Comparison of ENCODE assay signal across 9 cellular contexts in the genomic region with DNA sequence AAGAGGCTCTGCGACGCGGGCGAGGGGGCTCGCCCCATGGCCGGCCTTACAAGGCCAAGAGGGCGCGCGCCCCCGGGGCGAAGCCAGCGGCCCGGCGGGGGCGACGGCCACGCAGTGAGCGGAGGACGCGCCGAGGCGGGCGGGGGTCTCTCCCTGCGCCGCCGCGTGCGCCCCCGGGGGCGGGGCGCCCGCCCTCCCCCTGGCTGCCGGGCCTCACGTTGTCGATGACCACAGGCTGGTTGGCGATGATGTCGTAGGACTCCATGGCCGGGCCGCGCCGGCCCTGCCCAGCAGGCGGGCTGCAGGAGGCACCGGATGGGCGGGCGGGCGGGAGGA. TPM values are rescaled to one million over a fixed set of nuclear protein-coding genes. Genes with fewer than 3 reads are reported as not detected.
A peak's percentile ranks its signal among the peaks of the same experiment; 100 is the strongest.
DNase-seq lines count a peak whose midpoint lies in the region; ATAC-seq, FAIRE-seq and TF ChIP-seq lines count a peak whose summit lies in the region.
"Had no signal": no experiment of that assay in that cellular context is flagged by ENCODE, and none has a peak within 500 bp of the region (broad histone marks: within the 10 kb centered on the region; RNA-seq: fewer than 3 reads in every experiment).

No MANE protein-coding gene starts in this region.

- POLR2A ChIA-PET in activated naive CD8-positive, alpha-beta T cell treated with anti-CD3 and anti-CD28 coated beads, Interleukin-2, amount 10 ng/mL, durations not matched to agents 7 days and 5 days (lab: Charles Lee) = interaction anchor here (0.9 to 7.1 kb wide), 8 partner anchors 9 to 73 kb away, joined by 3 to 184 read pairs (median 16); a partner anchor contains a TSS

- peak overlapping the region; percentile 57 to 98 (median 68) for H3K4me3 ChIP-seq in heart left ventricle
- peak overlapping the region; percentile 33 to 77 (median 62) for H3K4me3 ChIP-seq in right lobe of liver
- H3K4me3 ChIP-seq in upper lobe of right lung = peak overlapping the region; percentile 67

- H3K27me3 Mint-ChIP-seq in activated naive CD8-positive, alpha-beta T cell treated with anti-CD3 and anti-CD28 coated beads, Interleukin-2, amount 10 ng/mL, durations not matched to agents 7 days and 5 days = no peaks in the 10 kb centered on the region

- H3K27me3 ChIP-seq in heart left ventricle (no peaks in the 10 kb centered on the region), right lobe of liver (no peaks in the 10 kb centered on the region), upper lobe of right lung (no peaks in the 10 kb centered on the region)

- ATAC-seq in heart left ventricle (no peak), right lobe of liver (no peak), upper lobe of right lung (no peak)
- ATAC-seq in activated naive CD8-positive, alpha-beta T cell treated with anti-CD3 and anti-CD28 coated beads, Interleukin-2, amount 10 ng/mL, durations not matched to agents 7 days and 5 days (ENCODE audit: low read depth) = no peak

- TF ChIP-seq POLR2A in heart left ventricle (IDR thresholded peaks at IDR 0.05) = no peak
- TF ChIP-seq POLR2A in right lobe of liver (IDR thresholded peaks at IDR 0.05) = no peak

- DNase-seq in heart left ventricle (no peak), cardiac septum (ENCODE audit: low spot score) (no peak), right lobe of liver (no peak), upper lobe of right lung (no peak), NOMO-1 treated with DMSO at 0.1 percent for 48 hours (lab: John Stamatoyannopoulos, UW; ENCODE audit: unreplicated experiment) (no peak), frontal cortex (ENCODE audit: low spot score in 2 of 2) (no peak), retina (no peak)
- DNase-seq in activated naive CD8-positive, alpha-beta T cell treated with anti-CD3 and anti-CD28 coated beads, Interleukin-2, amount 10 ng/mL, durations not matched to agents 7 days and 5 days = no peak

- H3K9me3 ChIP-seq in heart left ventricle (no peaks in the 10 kb centered on the region), right lobe of liver (no peaks in the 10 kb centered on the region), upper lobe of right lung (no peaks in the 10 kb centered on the region)

- H3K36me3 ChIP-seq in heart left ventricle = peaks cover 0 to 17% (median 10%) of the 10 kb centered on the region in 9 donors
- H3K36me3 ChIP-seq in right lobe of liver = peaks cover 0 to 4% (median 0%) of the 10 kb centered on the region in 4 donors
- peaks cover 7% of the 10 kb centered on the region for H3K36me3 ChIP-seq in upper lobe of right lung

- peaks cover 4 to 38% (median 30%) of the 10 kb centered on the region in 12 donors for H3K4me1 ChIP-seq in heart left ventricle
- peaks cover 0 to 11% (median 5%) of the 10 kb centered on the region in 4 donors for H3K4me1 ChIP-seq in right lobe of liver
- H3K4me1 ChIP-seq in upper lobe of right lung = peaks cover 20% of the 10 kb centered on the region

- intact Hi-C loops in heart left ventricle (cut with DNase I) = loop anchor here in 4 of 10 donors (1.0 to 2.0 kb wide), 2 partner anchors 17 kb away; a partner anchor contains a TSS
- intact Hi-C loops in cardiac septum (cut with DNase I) = no loop called here
- intact Hi-C loops in right lobe of liver (cut with DNase I) = no loop called here
- intact Hi-C loops in upper lobe of right lung (cut with DNase I) = no loop called here

- H3K36me3 Mint-ChIP-seq in activated naive CD8-positive, alpha-beta T cell treated with anti-CD3 and anti-CD28 coated beads, Interleukin-2, amount 10 ng/mL, durations not matched to agents 7 days and 5 days = peaks cover 7% of the 10 kb centered on the region

- no peak for FAIRE-seq in frontal cortex (lab: Jason Lieb, UNC)
- FAIRE-seq: colon had no signal

- H3K9me3 Mint-ChIP-seq in activated naive CD8-positive, alpha-beta T cell treated with anti-CD3 and anti-CD28 coated beads, Interleukin-2, amount 10 ng/mL, durations not matched to agents 7 days and 5 days = no peaks in the 10 kb centered on the region

- peaks cover 14% of the 10 kb centered on the region for H3K4me1 Mint-ChIP-seq in activated naive CD8-positive, alpha-beta T cell treated with anti-CD3 and anti-CD28 coated beads, Interleukin-2, amount 10 ng/mL, durations not matched to agents 7 days and 5 days

- H3K27ac ChIP-seq in heart left ventricle = peak overlapping the region; percentile 88 to 99 (median 96)
- peak overlapping the region; percentile 77 to 96 (median 92) for H3K27ac ChIP-seq in right lobe of liver
- peak overlapping the region; percentile 97 for H3K27ac ChIP-seq in upper lobe of right lung

- TF ChIP-seq CTCF in heart left ventricle (IDR thresholded peaks at IDR 0.05) = peak in 1 of 12 donors; percentile 14
- TF ChIP-seq CTCF in right lobe of liver (IDR thresholded peaks at IDR 0.05) = no peak
- TF ChIP-seq CTCF in upper lobe of right lung (IDR thresholded peaks at IDR 0.05) = no peak

- 1% methylated on average over 33 to 46 of the region's 46 CpGs; no CpG with 5 or more reads in 1 of the 4 donors for WGBS in heart left ventricle, 4 donors
- 0% methylated on average over 4 of the region's 46 CpGs for WGBS in right lobe of liver (ENCODE audit: insufficient coverage, low coverage, low lambda C conversion rate, missing lambda C conversion rate)

- H3K27ac Mint-ChIP-seq in activated naive CD8-positive, alpha-beta T cell treated with anti-CD3 and anti-CD28 coated beads, Interleukin-2, amount 10 ng/mL, durations not matched to agents 7 days and 5 days = peak overlapping the region; percentile 93

- peak overlapping the region; percentile 94 for H3K4me3 Mint-ChIP-seq in activated naive CD8-positive, alpha-beta T cell treated with anti-CD3 and anti-CD28 coated beads, Interleukin-2, amount 10 ng/mL, durations not matched to agents 7 days and 5 days

RNA-seq across cellular contexts. Expression of a gene that starts 0.2 kb away (rescaled TPM):
- 10 to 100 TPM; 62.1 to 84.1 (median 74.9) TPM for total RNA-seq in heart left ventricle
- polyA plus RNA-seq in heart left ventricle = 10 to 100 TPM; 48.7 to 94.9 TPM
- 77.6 TPM for total RNA-seq in cardiac septum
- 10 to 100 TPM; 96.2 to 98.7 TPM for total RNA-seq in activated naive CD8-positive, alpha-beta T cell treated with anti-CD3 and anti-CD28 coated beads, Interleukin-2, amount 10 ng/mL, durations not matched to agents 7 days and 5 days
- total RNA-seq in right lobe of liver = 10 to 100 TPM; 32.3 to 44.4 (median 35.1) TPM
- total RNA-seq in upper lobe of right lung = 60.7 TPM
- total RNA-seq in frontal cortex = 28.9 TPM

RNA-seq across cellular contexts. Expression of a gene that starts 5.9 kb away (rescaled TPM):
- total RNA-seq in heart left ventricle (1 to 10 TPM; 1.7 to 3.9 (median 2.4) TPM), cardiac septum (4.6 TPM), right lobe of liver (10 to 100 TPM in 1 of 6 experiments, 1 to 10 TPM in 5; 2.0 to 12.8 (median 4.4) TPM), upper lobe of right lung (14.4 TPM), frontal cortex (3.3 TPM)
- polyA plus RNA-seq in heart left ventricle = 10 to 100 TPM in 1 of 2 donors, under 1 TPM in 1; 0.89 to 11.0 TPM
- total RNA-seq in activated naive CD8-positive, alpha-beta T cell treated with anti-CD3 and anti-CD28 coated beads, Interleukin-2, amount 10 ng/mL, durations not matched to agents 7 days and 5 days = 1 to 10 TPM; 6.9 to 8.8 TPM

RNA-seq across cellular contexts. Expression of a gene that starts 17.7 kb away (rescaled TPM):
- total RNA-seq in heart left ventricle (1,000 to 10,000 TPM in 7 of 9 donors, 100 to 1,000 TPM in 2; 745 to 2,539 (median 1,214) TPM), cardiac septum (992 TPM), right lobe of liver (100 to 1,000 TPM; 153 to 318 (median 197) TPM), upper lobe of right lung (155 TPM), frontal cortex (351 TPM)
- 1,000 to 10,000 TPM; 1,226 to 4,214 TPM for polyA plus RNA-seq in heart left ventricle
- total RNA-seq in activated naive CD8-positive, alpha-beta T cell treated with anti-CD3 and anti-CD28 coated beads, Interleukin-2, amount 10 ng/mL, durations not matched to agents 7 days and 5 days = 100 to 1,000 TPM; 190 to 192 TPM

RNA-seq across cellular contexts. Expression of a gene that starts 49.8 kb away (rescaled TPM):
- total RNA-seq in heart left ventricle (10 to 100 TPM in 1 of 9 donors, 1 to 10 TPM in 2, under 1 TPM in 5, not detected in 1; 0.16 to 13.5 (median 0.87) TPM), cardiac septum (1.2 TPM), right lobe of liver (1 to 10 TPM in 4 of 6 experiments, under 1 TPM in 2; 0.74 to 2.1 (median 1.4) TPM), upper lobe of right lung (10.2 TPM), frontal cortex (0.82 TPM)
- under 1 TPM; 0.58 to 0.65 TPM for polyA plus RNA-seq in heart left ventricle
- total RNA-seq in activated naive CD8-positive, alpha-beta T cell treated with anti-CD3 and anti-CD28 coated beads, Interleukin-2, amount 10 ng/mL, durations not matched to agents 7 days and 5 days = 100 to 1,000 TPM; 350 to 367 TPM
